Comparison of ENCODE assay signal across 8 cellular contexts in the genomic region with DNA sequence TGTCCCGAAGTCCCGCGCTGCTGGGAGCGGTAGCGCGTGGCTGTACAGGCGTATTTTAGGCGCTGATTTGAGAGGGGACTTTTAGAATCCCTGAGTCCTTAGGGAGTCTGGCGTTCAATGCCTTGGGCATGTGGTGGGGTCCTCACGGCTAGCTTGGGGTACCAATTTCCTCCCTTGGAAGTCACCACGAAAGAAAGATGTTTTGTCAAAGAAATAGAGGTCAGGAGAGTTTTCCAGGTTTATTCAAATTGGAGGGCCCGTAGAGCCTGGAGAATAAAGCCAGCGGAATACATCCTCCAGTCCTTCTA.
DNase-seq lines count a peak whose midpoint lies in the region; ATAC-seq and TF ChIP-seq lines count a peak whose summit lies in the region.

No MANE protein-coding gene starts in this region.

- H3F3A ChIP-seq in MM.1S (ENCODE audit: insufficient read depth, low read length), result no peaks in the 10 kb centered on the region

- H3K9me2 ChIP-seq in MM.1S (replicated peaks; ENCODE audit: insufficient read depth, low read length), result no peaks in the 10 kb centered on the region

- no peak overlapping the region for H4K8ac ChIP-seq in neuronal stem cell (ENCODE audit: low read depth, low read length)

- H2BK5ac ChIP-seq in neuronal stem cell (ENCODE audit: low read length), result peak overlapping the region; percentile 98

- H3K27ac Mint-ChIP-seq in effector memory CD8-positive, alpha-beta T cell, result peak overlapping the region; percentile 80 to 92

- no peaks in the 10 kb centered on the region for H3K27me3 Mint-ChIP-seq in effector memory CD8-positive, alpha-beta T cell

- no peak overlapping the region for H2BK12ac ChIP-seq in neuronal stem cell (ENCODE audit: low read length)

- H3K79me1 ChIP-seq in neuronal stem cell (ENCODE audit: low read depth, low read length), result no peaks in the 10 kb centered on the region

- peaks cover 11 to 18% of the 10 kb centered on the region in 2 donors for H3K4me1 Mint-ChIP-seq in effector memory CD8-positive, alpha-beta T cell (ENCODE audit: low read depth in 2 of 2)

- H2AK5ac ChIP-seq in neuronal stem cell (ENCODE audit: low read depth, low read length), result no peak overlapping the region

- H3K27me3 ChIP-seq in MM.1S (replicated peaks; ENCODE audit: insufficient read depth, low read length) (no peaks in the 10 kb centered on the region), neuronal stem cell (ENCODE audit: control insufficient read depth in 3 of 3, insufficient read depth in 3 of 3, low read depth in 1 of 3, low read length in 3 of 3) (no peaks in the 10 kb centered on the region)

- H2AFZ ChIP-seq in MM.1S (ENCODE audit: low read length), result peak overlapping the region; percentile 80
- H2AFZ ChIP-seq in neuronal stem cell (ENCODE audit: low read length), result peak overlapping the region; percentile 100

- no peak for ATAC-seq in effector memory CD8-positive, alpha-beta T cell (replicated peaks)
- no peak for ATAC-seq in HG03108 (IDR thresholded peaks at IDR 0.05; ENCODE audit: unreplicated experiment)

- no peaks in the 10 kb centered on the region for H4K20me1 ChIP-seq in MM.1S (ENCODE audit: insufficient read depth, low read length)

- H3K4me2 ChIP-seq in MM.1S (ENCODE audit: low read depth, low read length), result peak overlapping the region; percentile 70
- H3K4me2 ChIP-seq in neuronal stem cell (ENCODE audit: insufficient read depth, low read length, poor library complexity, severe bottlenecking), result peak overlapping the region; percentile 47

- H4K91ac ChIP-seq in neuronal stem cell (ENCODE audit: low read depth, low read length, poor library complexity), result no peak overlapping the region

- H3K9me3 Mint-ChIP-seq in effector memory CD8-positive, alpha-beta T cell, result no peaks in the 10 kb centered on the region

- H2BK15ac ChIP-seq in neuronal stem cell (ENCODE audit: low read length), result no peak overlapping the region

- H3K36me3 ChIP-seq in MM.1S (replicated peaks; ENCODE audit: insufficient read depth, low read length), result no peaks in the 10 kb centered on the region
- H3K36me3 ChIP-seq in neuronal stem cell (replicated peaks in 1 of 2; ENCODE audit: control insufficient read depth in 2 of 2, insufficient read depth in 2 of 2, low read length in 2 of 2), result peaks cover 0 to 4% of the 10 kb centered on the region in 2 donors

- H3K14ac ChIP-seq in neuronal stem cell (ENCODE audit: low read length), result peak overlapping the region; percentile 94

- TF ChIP-seq CTCF in MM.1S (IDR thresholded peaks at IDR 0.05; ENCODE audit: low read length), result no peak

- peak overlapping the region; percentile 66; the same call in 1 of the 2 replicates for H3K9ac ChIP-seq in MM.1S (ENCODE audit: low read length)
- peak overlapping the region; percentile 94 for H3K9ac ChIP-seq in neuronal stem cell (ENCODE audit: low read depth, low read length, poor library complexity)

- peak overlapping the region; percentile 99 for H3K18ac ChIP-seq in neuronal stem cell (ENCODE audit: low read length)

- peaks cover 8% of the 10 kb centered on the region for H3K36me3 Mint-ChIP-seq in effector memory CD8-positive, alpha-beta T cell (ENCODE audit: insufficient read depth)

- no CpG with 5 or more reads among the region's 13 CpGs for WGBS in neuronal stem cell (ENCODE audit: extremely low coverage in 2 of 2, insufficient read length in 2 of 2, insufficient replicate concordance in 1 of 2), 2 donors

- DNase-seq in COLO829 (ENCODE audit: low spot score) (peak; percentile 35), MM.1S (no peak), neuronal stem cell (ENCODE audit: low spot score) (no peak), GDM1 (lab: John Stamatoyannopoulos, UW) (no peak), ecto neural progenitor cell (ENCODE audit: low spot score) (no peak), GOT3 (lab: John Stamatoyannopoulos, UW) (no peak)
- DNase-seq in effector memory CD8-positive, alpha-beta T cell, result no peak

- H3K4me1 ChIP-seq in MM.1S (ENCODE audit: low read length) (no peaks in the 10 kb centered on the region), neuronal stem cell (ENCODE audit: control insufficient read depth in 2 of 2, insufficient read depth in 1 of 2, low read depth in 1 of 2, low read length in 2 of 2) (peaks cover 0 to 3% of the 10 kb centered on the region in 2 donors)

- peak overlapping the region; percentile 63 for H3K4me3 ChIP-seq in MM.1S (ENCODE audit: low read length)
- H3K4me3 ChIP-seq in neuronal stem cell (ENCODE audit: low read length in 2 of 2), result peak overlapping the region; percentile 66 to 99

- H3K23ac ChIP-seq in neuronal stem cell (ENCODE audit: low read depth, low read length, poor library complexity), result no peak overlapping the region

- H3K27ac ChIP-seq in MM.1S (ENCODE audit: low read length) (peak overlapping the region; percentile 62; the same call in 1 of the 2 replicates), neuronal stem cell (replicated peaks; ENCODE audit: low read length) (peak overlapping the region; percentile 94)

- no peak overlapping the region for H3K4ac ChIP-seq in neuronal stem cell (ENCODE audit: low read length)

- no peaks in the 10 kb centered on the region for H3K79me2 ChIP-seq in MM.1S (ENCODE audit: low read length)

- peak overlapping the region; percentile 88 to 94 for H3K4me3 Mint-ChIP-seq in effector memory CD8-positive, alpha-beta T cell

- no peak overlapping the region for H2BK120ac ChIP-seq in neuronal stem cell (ENCODE audit: low read depth, low read length)

- no peaks in the 10 kb centered on the region for H3K9me3 ChIP-seq in MM.1S (replicated peaks; ENCODE audit: insufficient read depth, low read length)
- H3K9me3 ChIP-seq in neuronal stem cell (replicated peaks in 1 of 2; ENCODE audit: control insufficient read depth in 2 of 2, insufficient read depth in 1 of 2, low read depth in 1 of 2, low read length in 2 of 2), result peaks cover 2 to 4% of the 10 kb centered on the region in 2 donors
